8 cellular contexts compared by ENCODE assay signal in the genomic region with DNA sequence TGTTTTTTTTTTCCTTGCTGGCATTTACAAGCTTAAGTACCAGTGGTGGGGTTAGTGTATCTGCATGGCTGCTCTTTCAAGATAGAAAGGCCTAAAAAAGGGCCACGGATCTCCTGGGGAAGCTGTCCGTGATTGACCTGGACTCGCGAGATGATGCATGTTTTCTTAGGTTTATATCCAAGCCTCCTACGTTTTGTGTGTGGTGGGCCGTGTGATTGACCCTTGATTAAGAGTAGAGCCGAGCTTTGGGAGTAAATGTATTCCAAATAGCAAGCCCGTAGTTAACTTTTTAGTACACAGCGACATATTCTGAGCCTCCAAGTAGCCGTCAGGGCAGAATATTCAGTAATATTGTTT. TPM values are rescaled to one million over a fixed set of nuclear protein-coding genes. Genes with fewer than 3 reads are reported as not detected.
DNase-seq lines count a peak whose midpoint lies in the region; ATAC-seq and TF ChIP-seq lines count a peak whose summit lies in the region.
"Not testable (repeated sequence)": the region's sequence is repeated elsewhere in the genome, so short reads cannot be mapped to it uniquely, and the experiment has no call there.

No MANE protein-coding gene starts in this region.

- H3K4me3 ChIP-seq in Panc1 (ENCODE audit: low read depth in 2 of 2, low read length in 2 of 2) (peak overlapping the region; percentile 83 to 94), adrenal gland (peak overlapping the region; percentile 70 to 93 (median 81)), fibroblast of pulmonary artery (replicated peaks; ENCODE audit: low read depth, low read length) (peak overlapping the region; percentile 59), spleen (peak overlapping the region; percentile 75 to 94 (median 87))

- not testable (repeated sequence) for H3K36me3 ChIP-seq in Panc1 (ENCODE audit: control insufficient read depth, insufficient read depth, low read length); adrenal gland (replicated peaks in 1 of 2)
- peaks cover 0 to 23% (median 2%) of the 10 kb centered on the region in 6 donors for H3K36me3 ChIP-seq in spleen

- not testable (repeated sequence) for H3K4me1 ChIP-seq in Panc1 (ENCODE audit: control insufficient read depth, insufficient read depth, low read length)
- H3K4me1 ChIP-seq in adrenal gland (replicated peaks in 1 of 2) (peaks cover 6 to 14% of the 10 kb centered on the region in 2 donors), spleen (peaks cover 17 to 43% (median 35%) of the 10 kb centered on the region in 6 donors)

- DNase-seq in Panc1 (ENCODE audit: low read depth, low spot score); adrenal gland; mesothelial cell of epicardium (ENCODE audit: low spot score in 2 of 2, unreplicated experiment in 2 of 2); spleen: not testable (repeated sequence)
- peak; percentile 18 for DNase-seq in fibroblast of pulmonary artery (ENCODE audit: low read depth)

- H3K27ac ChIP-seq in C4-2B (peak overlapping the region; percentile 70), Panc1 (ENCODE audit: low read length) (peak overlapping the region; percentile 94), adrenal gland (peak overlapping the region in 3 of 5 donors; percentile 62 to 80 (median 69)), spleen (peak overlapping the region in 7 of 8 donors; percentile 66 to 86 (median 80))

- TF ChIP-seq CTCF in C4-2B (conservative IDR thresholded peaks at IDR 0.05); Panc1 (IDR thresholded peaks at IDR 0.05); adrenal gland (IDR thresholded peaks at IDR 0.05); fibroblast of pulmonary artery (IDR thresholded peaks at IDR 0.05; ENCODE audit: low read length, missing control alignments); mesothelial cell of epicardium (IDR thresholded peaks at IDR 0.05; ENCODE audit: unreplicated experiment); spleen (IDR thresholded peaks at IDR 0.05 in 8 of 11, conservative IDR thresholded peaks at IDR 0.05 in 3 of 11): not testable (repeated sequence)

- TSS peak; percentile 82 for BruUV-seq in Panc1 (replicated peaks; lab: Mats Ljungman, UMichigan)

- peak; percentile 23 for ATAC-seq in GM21447 (IDR thresholded peaks at IDR 0.05; ENCODE audit: unreplicated experiment)
- ATAC-seq in HG03354 (IDR thresholded peaks at IDR 0.05; ENCODE audit: poor library complexity, severe bottlenecking, unreplicated experiment): peak; percentile 32
- ATAC-seq in Panc1: peak; percentile 21; the same call in 1 of the 2 replicates

- H3K9me3 Mint-ChIP-seq in mesothelial cell of epicardium: not testable (repeated sequence)

- 0 to 1% (median 1%) methylated on average over 10 of the region's 10 CpGs for WGBS in adrenal gland, 4 donors
- 0 to 1% (median 1%) methylated on average over 10 of the region's 10 CpGs for WGBS in spleen, 5 donors

- not testable (repeated sequence) for H3K36me3 Mint-ChIP-seq in mesothelial cell of epicardium

- POLR2A ChIA-PET in Panc1 (lab: Charles Lee): not testable (repeated sequence)

- CTCF ChIA-PET in Panc1 (lab: Charles Lee): not testable (repeated sequence)

- H3K4me3 Mint-ChIP-seq in mesothelial cell of epicardium: peak overlapping the region; percentile 98

- not testable (repeated sequence) for TF ChIP-seq POLR2A in adrenal gland (IDR thresholded peaks at IDR 0.05); spleen (IDR thresholded peaks at IDR 0.05)

- H3K27me3 Mint-ChIP-seq in mesothelial cell of epicardium (ENCODE audit: low read depth): not testable (repeated sequence)

- H3K4me1 Mint-ChIP-seq in mesothelial cell of epicardium: peaks cover 32% of the 10 kb centered on the region

- H3K27me3 ChIP-seq in Panc1 (ENCODE audit: control insufficient read depth, insufficient read depth, low read length); adrenal gland; spleen (replicated peaks in 1 of 7): not testable (repeated sequence)

- intact Hi-C loops in Panc1 (cut with micrococcal nuclease; ENCODE audit: unreplicated experiment); spleen (cut with DNase I; ENCODE audit: low total_unique reads): not testable (repeated sequence)
- intact Hi-C loops in adrenal gland (cut with DNase I): loop anchor here in 1 of 2 donors (10.0 kb wide), 1 partner anchor 52 kb away; no protein-coding TSS in a partner anchor

- H3K27ac Mint-ChIP-seq in mesothelial cell of epicardium: peak overlapping the region; percentile 96

- in situ Hi-C loops in Panc1 (cut with HindIII; ENCODE audit: low pct_unique_long_range_greater_than_20kb, low sequenced_read_pairs): not testable (repeated sequence)

- not testable (repeated sequence) for H3K9me3 ChIP-seq in Panc1 (ENCODE audit: control insufficient read depth, insufficient read depth, low read depth, low read length); adrenal gland (replicated peaks in 1 of 3); spleen

RNA-seq across cellular contexts. Expression of gene TIMM23, which starts 0.5 kb away (rescaled TPM):
- total RNA-seq in Panc1 (2021; ENCODE audit: unreplicated experiment) (103 TPM), adrenal gland (10 to 100 TPM; 47.2 to 96.3 (median 63.9) TPM), mesothelial cell of epicardium (52.0 to 59.1 TPM (median 55.4 TPM) in 3 replicates), spleen (10 to 100 TPM; 29.9 to 56.2 (median 35.0) TPM)
- 85.8 TPM for polyA plus RNA-seq in Panc1 (2012; ENCODE audit: insufficient read length)
- polyA plus RNA-seq in adrenal gland (100 to 1,000 TPM in 1 of 3 donors, 10 to 100 TPM in 2; 61.2 to 135 (median 86.7) TPM), spleen (10 to 100 TPM; 38.5 to 49.6 (median 47.7) TPM)

RNA-seq across cellular contexts. Expression of gene NCOA4, which starts 57.6 kb away (rescaled TPM):
- total RNA-seq in Panc1 (2021; ENCODE audit: unreplicated experiment) (119 TPM), adrenal gland (100 to 1,000 TPM; 123 to 186 (median 126) TPM), mesothelial cell of epicardium (72.3 to 74.1 TPM (median 72.6 TPM) in 3 replicates), spleen (100 to 1,000 TPM; 196 to 352 (median 292) TPM)
- 57.3 TPM for polyA plus RNA-seq in Panc1 (2012; ENCODE audit: insufficient read length)
- polyA plus RNA-seq in adrenal gland (100 to 1,000 TPM in 1 of 3 donors, 10 to 100 TPM in 2; 22.2 to 134 (median 30.5) TPM), spleen (10 to 100 TPM; 39.3 to 91.2 (median 63.6) TPM)
